In genomic region chr7:99893280-99893679, GRCh38 we compare ENCODE assay signal across 10 cellular contexts. TPM values are rescaled to one million over a fixed set of nuclear protein-coding genes. Genes with fewer than 3 reads are reported as not detected.
"Had no signal": no experiment of that assay in that cellular context is flagged by ENCODE, and none has a peak within 500 bp of the region (broad histone marks: within the 10 kb centered on the region; RNA-seq: fewer than 3 reads in every experiment).

No MANE protein-coding gene starts in this region.

- H3K4me3 Mint-ChIP-seq: IgD-negative memory B cell had no signal

- DNase-seq: IMR-90, KBM-7, KG1 had no signal

- ATAC-seq: HepG2 had no signal

- H3K4me3 ChIP-seq: K562 had no signal

- H3K27me3 Mint-ChIP-seq: IgD-negative memory B cell had no signal

- FAIRE-seq: HepG2, HTR-8/SVneo, K562 had no signal

- H3K27ac Mint-ChIP-seq: IgD-negative memory B cell had no signal

- H3K27ac ChIP-seq: HL-60 had no signal

RNA-seq across cellular contexts. Expression of gene OR2AE1, which starts 16.4 kb away (rescaled TPM):
- total RNA-seq: HepG2, HT-29, HT1080 had no signal
- polyA plus RNA-seq: HepG2, IgD-negative memory B cell, K562 had no signal

RNA-seq across cellular contexts. Expression of gene GJC3, which starts 36.1 kb away (rescaled TPM):
- total RNA-seq: HT-29, IMR-90 had no signal
- polyA plus RNA-seq: IgD-negative memory B cell, IMR-90 had no signal
